Comparison of ENCODE assay signal across 24 cellular contexts in the genomic region with DNA sequence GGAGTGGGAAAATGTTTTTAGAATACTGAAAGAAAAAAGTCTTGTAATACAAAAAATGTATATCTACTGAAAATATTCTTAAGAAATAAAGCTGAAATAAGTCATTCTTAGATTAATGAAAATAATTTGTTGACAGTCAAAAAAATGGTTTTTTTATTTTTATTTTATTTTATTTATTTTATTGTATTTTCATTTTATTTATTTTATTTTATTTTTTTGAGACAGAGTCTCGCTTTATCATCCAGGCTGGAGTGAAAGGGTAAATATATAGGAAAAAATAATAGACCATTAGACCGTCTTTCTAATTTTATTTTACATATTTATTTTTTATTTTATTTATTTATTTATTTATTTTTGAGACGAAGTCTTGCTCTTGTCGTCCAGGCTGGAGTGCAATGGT.
"Had no signal": no experiment of that assay in that cellular context is flagged by ENCODE, and none has a peak within 500 bp of the region (broad histone marks: within the 10 kb centered on the region; RNA-seq: fewer than 3 reads in every experiment).

No MANE protein-coding gene starts in this region.

- H3K27ac ChIP-seq: HL-60, KMS-11, RWPE1 had no signal

- DNase-seq: Kasumi-1, MM.1S, MV-4-11, NCI-H1048, NCI-H1105, NCI-H1417, NCI-H1436 treated with DMSO at 0.1 percent for 48 hours, NCI-H1694, NCI-H1930, NCI-H2081 treated with DMSO at 0.1 percent for 48 hours, NCI-H2171, NCI-H226, NCI-H446, NCI-H510A, NCI-H524 treated with DMSO at 0.1 percent for 48 hours, NCI-H69, NCI-H774, SHP77, SK-N-SH had no signal

- H3K4me3 ChIP-seq: K562 had no signal

- H3K4me2 ChIP-seq: KMS-11, SK-N-SH had no signal

- FAIRE-seq: HTR-8/SVneo, K562 had no signal

- H3K9ac ChIP-seq: KMS-11, SK-N-SH had no signal
